ENCODE assay signal across 16 cellular contexts in genomic region chrX:122046815-122047214, GRCh38.
DNase-seq lines count a peak whose midpoint lies in the region; FAIRE-seq and TF ChIP-seq lines count a peak whose summit lies in the region.
"Had no signal": no experiment of that assay in that cellular context is flagged by ENCODE, and none has a peak within 500 bp of the region (broad histone marks: within the 10 kb centered on the region; RNA-seq: fewer than 3 reads in every experiment).

No MANE protein-coding gene starts in this region.

- BruUV-seq in mammary epithelial cell (replicated peaks; lab: Mats Ljungman, UMichigan), result no TSS peak
- no TSS peak for BruUV-seq in MCF 10A (replicated peaks; lab: Mats Ljungman, UMichigan)

- H3K4me1 ChIP-seq in mammary epithelial cell (ENCODE audit: insufficient read depth, low read length), result no peaks in the 10 kb centered on the region
- H3K4me1 ChIP-seq: BLaER1, Caco-2, HAP-1 had no signal

- no peaks in the 10 kb centered on the region for H3K79me2 ChIP-seq in mammary epithelial cell (ENCODE audit: insufficient read depth, low read length)

- no peaks in the 10 kb centered on the region for H4K20me1 ChIP-seq in mammary epithelial cell (ENCODE audit: insufficient read depth, low read length)
- H4K20me1 ChIP-seq: BLaER1 had no signal

- CTCF ChIA-PET in mammary epithelial cell (lab: Charles Lee; ENCODE audit: low non-redundant PET) (no interaction called here), MCF 10A (lab: Yijun Ruan, JAX) (no interaction called here)

- H3K9ac ChIP-seq in mammary epithelial cell (ENCODE audit: insufficient read depth, low read length), result no peak overlapping the region
- H3K9ac ChIP-seq: BLaER1 had no signal

- in situ Hi-C loops in mammary epithelial cell (cut with MboI; ENCODE audit: low sequenced_read_pairs in 2 of 2) (no loop called here), astrocyte of the spinal cord (cut with HindIII; ENCODE audit: low sequenced_read_pairs) (no loop called here), GM13977 (cut with MboI; ENCODE audit: low pct_unique_long_range_greater_than_20kb, low sequenced_read_pairs, unreplicated experiment) (no loop called here)

- H3K36me3 Mint-ChIP-seq in MCF 10A (ENCODE audit: insufficient read depth, unreplicated experiment), result no peaks in the 10 kb centered on the region
- H3K36me3 Mint-ChIP-seq: CD8-positive, alpha-beta memory T cell had no signal

- H3K27me3 Mint-ChIP-seq in MCF 10A (ENCODE audit: insufficient read depth, unreplicated experiment), result no peaks in the 10 kb centered on the region
- H3K27me3 Mint-ChIP-seq: CD8-positive, alpha-beta memory T cell had no signal

- no peaks in the 10 kb centered on the region for H3K9me3 ChIP-seq in mammary epithelial cell (replicated peaks; ENCODE audit: insufficient read depth, low read length)
- H3K9me3 ChIP-seq: BLaER1, Caco-2, HAP-1 had no signal

- no peak overlapping the region for H3K27ac Mint-ChIP-seq in MCF 10A (ENCODE audit: low read depth, unreplicated experiment)
- H3K27ac Mint-ChIP-seq: CD8-positive, alpha-beta memory T cell had no signal

- POLR2A ChIA-PET in MCF 10A (lab: Yijun Ruan, JAX), result no interaction called here

- no peak overlapping the region for H2AFZ ChIP-seq in mammary epithelial cell (ENCODE audit: low read depth, low read length)

- 32% methylated on average over 5 of the region's 5 CpGs for WGBS in mammary epithelial cell (ENCODE audit: low coverage, missing lambda C conversion rate)

- H3K4me3 ChIP-seq in mammary epithelial cell (replicated peaks in 1 of 3; ENCODE audit: insufficient read depth in 1 of 3, low read depth in 2 of 3, low read length in 3 of 3) (no peak overlapping the region), astrocyte of the spinal cord (ENCODE audit: low read depth, low read length) (no peak overlapping the region), fibroblast of villous mesenchyme (ENCODE audit: low read depth, low read length) (no peak overlapping the region)
- H3K4me3 ChIP-seq: BLaER1, GM12878, HAP-1 had no signal

- DNase-seq in mammary epithelial cell (peak; percentile 2), MCF 10A (ENCODE audit: unreplicated experiment) (no peak), astrocyte of the spinal cord (ENCODE audit: low read depth, low spot score) (peak; percentile 2), fibroblast of villous mesenchyme (ENCODE audit: low read depth) (peak; percentile 7), HTR-8/SVneo (ENCODE audit: insufficient read length, low spot score) (no peak), GM13977 (ENCODE audit: low spot score) (no peak), anterior cingulate cortex (lab: John Stamatoyannopoulos, UW) (no peak)
- DNase-seq: Caco-2; CD8-positive, alpha-beta memory T cell had no signal

- H3K4me2 ChIP-seq in mammary epithelial cell (ENCODE audit: insufficient read depth, low read depth, low read length), result no peak overlapping the region
- H3K4me2 ChIP-seq: BLaER1 had no signal

- FAIRE-seq in HTR-8/SVneo (lab: Jason Lieb, UNC), result no peak
- FAIRE-seq: GM12878, GM19239, H1, HepG2 had no signal

- H3K36me3 ChIP-seq in mammary epithelial cell (ENCODE audit: insufficient read depth, low read length), result no peaks in the 10 kb centered on the region
- H3K36me3 ChIP-seq: BLaER1, HAP-1 had no signal

- dilution Hi-C loops in mammary epithelial cell (cut with HindIII; ENCODE audit: low sequenced_read_pairs), result no loop called here

- H3K9me3 Mint-ChIP-seq in MCF 10A (ENCODE audit: unreplicated experiment), result peaks cover 9% of the 10 kb centered on the region

- H3K27ac ChIP-seq in mammary epithelial cell (ENCODE audit: insufficient read depth, low read depth, low read length), result no peak overlapping the region
- H3K27ac ChIP-seq: 22Rv1, BLaER1 had no signal

- H3K27me3 ChIP-seq in mammary epithelial cell (ENCODE audit: insufficient read depth, low read length), result no peaks in the 10 kb centered on the region

- no peaks in the 10 kb centered on the region for H3K4me1 Mint-ChIP-seq in MCF 10A (ENCODE audit: insufficient read depth, unreplicated experiment)
- H3K4me1 Mint-ChIP-seq: CD8-positive, alpha-beta memory T cell had no signal

- no peak for TF ChIP-seq CTCF in mammary epithelial cell (conservative IDR thresholded peaks at IDR 0.05 in 1 of 2, IDR thresholded peaks at IDR 0.05 in 1 of 2; ENCODE audit: extremely low read depth in 1 of 2, insufficient read depth in 1 of 2, low read depth in 1 of 2, low read length in 2 of 2)
- no peak for TF ChIP-seq CTCF in MCF 10A (IDR thresholded peaks at IDR 0.05; ENCODE audit: unreplicated experiment)
- no peak for TF ChIP-seq CTCF in astrocyte of the spinal cord (IDR thresholded peaks at IDR 0.05; ENCODE audit: low read depth, low read length)
- no peak for TF ChIP-seq CTCF in fibroblast of villous mesenchyme (IDR thresholded peaks at IDR 0.05; ENCODE audit: insufficient read depth, low read depth, low read length)
- no peak for TF ChIP-seq CTCF in GM13977 (IDR thresholded peaks at IDR 0.05; ENCODE audit: extremely low read depth, insufficient read depth, missing control alignments)

- no peak overlapping the region for H3K4me3 Mint-ChIP-seq in MCF 10A (ENCODE audit: unreplicated experiment)
- H3K4me3 Mint-ChIP-seq: CD8-positive, alpha-beta memory T cell had no signal

- intact Hi-C loops in mammary epithelial cell (cut with micrococcal nuclease), result no loop called here
- intact Hi-C loops in MCF 10A (cut with micrococcal nuclease), result no loop called here

Comparison
In these comparisons a context has a peak if more than half of its experiments do, and no peak if none do; other contexts are left out.
1. DNase-seq: peak in mammary epithelial cell (single experiment), astrocyte of the spinal cord (single experiment) and fibroblast of villous mesenchyme (single experiment); none in MCF 10A (single experiment), HTR-8/SVneo (single experiment), GM13977 (single experiment) and anterior cingulate cortex (0 of 58).